In the genomic region with DNA sequence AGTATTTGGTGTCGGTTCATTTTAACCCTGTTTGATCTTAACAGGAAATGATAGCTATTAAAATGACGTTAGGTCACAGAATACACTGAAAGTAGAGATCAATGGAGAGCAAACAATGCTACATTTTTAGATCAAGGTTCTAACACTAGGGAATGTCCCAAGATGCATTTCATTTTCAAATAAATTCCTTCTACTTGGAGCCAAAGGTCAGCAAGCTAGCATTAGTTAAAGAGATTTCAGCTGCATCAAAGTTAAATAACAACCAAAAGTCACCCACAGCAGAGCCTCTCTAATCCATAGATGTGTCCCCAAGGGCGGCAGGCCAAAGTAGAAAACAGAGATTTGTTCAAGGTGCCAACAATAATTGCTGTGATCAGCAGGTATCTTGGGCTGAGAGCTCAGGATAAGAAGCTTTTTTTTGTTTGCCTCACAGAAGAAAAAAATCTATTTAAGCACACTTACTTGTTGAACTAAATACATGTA, we compare ENCODE assay signal across 1 cellular context.
TF ChIP-seq lines count a peak whose summit lies in the region.

No MANE protein-coding gene starts in this region.

TF ChIP-seq in liver, 16 proteins besides CTCF, POLR2A, EP300 and RAD21 (continued from another document):
- TF ChIP-seq, protein P1, sequence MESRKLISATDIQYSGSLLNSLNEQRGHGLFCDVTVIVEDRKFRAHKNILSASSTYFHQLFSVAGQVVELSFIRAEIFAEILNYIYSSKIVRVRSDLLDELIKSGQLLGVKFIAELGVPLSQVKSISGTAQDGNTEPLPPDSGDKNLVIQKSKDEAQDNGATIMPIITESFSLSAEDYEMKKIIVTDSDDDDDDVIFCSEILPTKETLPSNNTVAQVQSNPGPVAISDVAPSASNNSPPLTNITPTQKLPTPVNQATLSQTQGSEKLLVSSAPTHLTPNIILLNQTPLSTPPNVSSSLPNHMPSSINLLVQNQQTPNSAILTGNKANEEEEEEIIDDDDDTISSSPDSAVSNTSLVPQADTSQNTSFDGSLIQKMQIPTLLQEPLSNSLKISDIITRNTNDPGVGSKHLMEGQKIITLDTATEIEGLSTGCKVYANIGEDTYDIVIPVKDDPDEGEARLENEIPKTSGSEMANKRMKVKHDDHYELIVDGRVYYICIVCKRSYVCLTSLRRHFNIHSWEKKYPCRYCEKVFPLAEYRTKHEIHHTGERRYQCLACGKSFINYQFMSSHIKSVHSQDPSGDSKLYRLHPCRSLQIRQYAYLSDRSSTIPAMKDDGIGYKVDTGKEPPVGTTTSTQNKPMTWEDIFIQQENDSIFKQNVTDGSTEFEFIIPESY (IDR thresholded peaks at IDR 0.05): peak; percentile 91
- TF ChIP-seq EGR1 (IDR thresholded peaks at IDR 0.05; ENCODE audit: low read depth in 2 of 2): no peak
- peak; percentile 84 for TF ChIP-seq FOXA1 (IDR thresholded peaks at IDR 0.05)
- peak in 1 of 2 donors; percentile 46 for TF ChIP-seq GABPA (IDR thresholded peaks at IDR 0.05 in 1 of 2, conservative IDR thresholded peaks at IDR 0.05 in 1 of 2)
- peak; percentile 95 to 98 for TF ChIP-seq HNF4A (conservative IDR thresholded peaks at IDR 0.05)
- peak; percentile 98 for TF ChIP-seq SP1 (IDR thresholded peaks at IDR 0.05)
